31 cellular contexts compared by ENCODE assay signal in the genomic region with DNA sequence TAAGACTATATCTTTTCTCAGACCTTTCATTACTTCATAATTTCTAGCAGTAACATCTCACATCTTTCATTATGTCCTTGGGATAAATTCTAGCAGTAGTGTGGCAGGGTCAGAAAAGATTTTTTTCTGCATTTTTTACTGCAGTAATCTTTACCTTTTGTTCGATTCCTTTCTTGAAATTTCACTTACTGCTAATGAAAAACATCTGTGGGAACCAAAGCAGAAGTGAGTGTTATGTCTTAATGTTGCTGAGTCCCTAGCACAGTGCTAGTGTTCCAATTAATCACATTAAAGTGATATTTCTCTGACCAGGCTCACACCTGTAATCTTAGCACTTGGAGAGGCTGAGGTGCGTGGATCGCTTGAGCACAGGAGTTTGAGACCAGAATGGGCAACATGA.
"Had no signal": no experiment of that assay in that cellular context is flagged by ENCODE, and none has a peak within 500 bp of the region (broad histone marks: within the 10 kb centered on the region; RNA-seq: fewer than 3 reads in every experiment).

No MANE protein-coding gene starts in this region.

- H3K4me3 ChIP-seq: adrenal gland, body of pancreas, coronary artery, dorsolateral prefrontal cortex, gastroesophageal sphincter, heart right ventricle, hepatocyte had no signal

- H3K27ac Mint-ChIP-seq: activated CD4-positive, alpha-beta memory T cell treated with anti-CD3 and anti-CD28 coated beads for 36 hours; activated CD4-positive, alpha-beta T cell treated with anti-CD3 and anti-CD28 coated beads for 36 hours; activated CD4-positive, alpha-beta T cell treated with anti-CD3 and anti-CD28 coated beads, Interleukin-2, amount 10 ng/mL, durations not matched to agents 24 days and 14 days; activated naive CD8-positive, alpha-beta T cell; activated T-cell treated with anti-CD3 and anti-CD28 coated beads, Interleukin-2, amount 50 U/mL, for 24 hours; activated T-cell treated with anti-CD3 and anti-CD28 coated beads, Interleukin-2, amount 50 U/mL, for 72 hours; dendritic cell treated with granulocyte-macrophage colony-stimulating factor and Interleukin-4, amounts not matched to agents 40 ng/mL and 50 ng/mL, for 4 days; endodermal cell; T-helper 17 cell; T-helper 2 cell treated with Interferon-gamma antibody and Interleukin-4, amounts not matched to agents 5 μg/mL and 100 μg/mL, for 36 hours had no signal

- H3K9me3 ChIP-seq: adrenal gland, body of pancreas, gastroesophageal sphincter, heart right ventricle had no signal

- H3K27me3 ChIP-seq: adrenal gland, body of pancreas, dorsolateral prefrontal cortex, gastroesophageal sphincter, heart right ventricle, hepatocyte had no signal

- H3K36me3 ChIP-seq: adrenal gland, gastroesophageal sphincter, heart right ventricle, WERI-Rb-1 had no signal

- DNase-seq: activated CD4-positive, alpha-beta memory T cell treated with anti-CD3 and anti-CD28 coated beads for 36 hours; activated CD4-positive, alpha-beta T cell treated with anti-CD3 and anti-CD28 coated beads for 36 hours; activated CD4-positive, alpha-beta T cell treated with anti-CD3 and anti-CD28 coated beads, Interleukin-2, amount 10 ng/mL, durations not matched to agents 24 days and 14 days; activated CD4-positive, CD25-positive, alpha-beta regulatory T cell; activated CD4-positive, CD25-positive, alpha-beta regulatory T cell treated with anti-CD3 and anti-CD28 coated beads, Interleukin-2, amount 50 U/mL, for 72 hours; activated CD8-positive, alpha-beta memory T cell treated with anti-CD3 and anti-CD28 coated beads, Interleukin-2, amount 50 U/mL, for 48 hours; activated gamma-delta T cell; activated naive CD4-positive, alpha-beta T cell; activated naive CD4-positive, alpha-beta T cell treated with anti-CD3 and anti-CD28 coated beads, Interleukin-2, amount 50 U/mL, for 16 hours; activated T-cell treated with anti-CD3 and anti-CD28 coated beads for 4 hours; activated T-cell treated with anti-CD3 and anti-CD28 coated beads, Interleukin-2, amount 50 U/mL, for 24 hours; activated T-cell treated with anti-CD3 and anti-CD28 coated beads, Interleukin-2, amount 50 U/mL, for 72 hours; adrenal gland; aorta; dorsolateral prefrontal cortex; effector memory CD4-positive, alpha-beta T cell; endodermal cell; foreskin melanocyte; heart right ventricle; T-helper 1 cell; T-helper 17 cell; T1000; WERI-Rb-1 had no signal

- H3K27ac ChIP-seq: adrenal gland, body of pancreas, coronary artery, dorsolateral prefrontal cortex, gastroesophageal sphincter, heart right ventricle, hepatocyte, WERI-Rb-1 had no signal

- H3K4me1 Mint-ChIP-seq: activated CD4-positive, alpha-beta T cell treated with anti-CD3 and anti-CD28 coated beads for 36 hours; activated CD4-positive, alpha-beta T cell treated with anti-CD3 and anti-CD28 coated beads, Interleukin-2, amount 10 ng/mL, durations not matched to agents 24 days and 14 days; central memory CD8-positive, alpha-beta T cell; T-helper 17 cell had no signal

- H3K9me3 Mint-ChIP-seq: activated CD4-positive, alpha-beta memory T cell treated with anti-CD3 and anti-CD28 coated beads for 36 hours; activated CD4-positive, alpha-beta T cell treated with anti-CD3 and anti-CD28 coated beads, Interleukin-2, amount 10 ng/mL, durations not matched to agents 24 days and 14 days; activated T-cell treated with anti-CD3 and anti-CD28 coated beads, Interleukin-2, amount 50 U/mL, for 24 hours; activated T-cell treated with anti-CD3 and anti-CD28 coated beads, Interleukin-2, amount 50 U/mL, for 72 hours; central memory CD8-positive, alpha-beta T cell; dendritic cell treated with granulocyte-macrophage colony-stimulating factor and Interleukin-4, amounts not matched to agents 40 ng/mL and 50 ng/mL, for 4 days; T-helper 2 cell treated with Interferon-gamma antibody and Interleukin-4, amounts not matched to agents 5 μg/mL and 100 μg/mL, for 36 hours had no signal

- H3K36me3 Mint-ChIP-seq: activated CD4-positive, alpha-beta memory T cell treated with anti-CD3 and anti-CD28 coated beads for 36 hours; activated naive CD8-positive, alpha-beta T cell had no signal

- H3K4me3 Mint-ChIP-seq: activated CD4-positive, alpha-beta memory T cell treated with anti-CD3 and anti-CD28 coated beads for 36 hours; activated CD4-positive, alpha-beta T cell treated with anti-CD3 and anti-CD28 coated beads for 36 hours; activated CD4-positive, alpha-beta T cell treated with anti-CD3 and anti-CD28 coated beads, Interleukin-2, amount 10 ng/mL, durations not matched to agents 24 days and 14 days; activated naive CD8-positive, alpha-beta T cell; activated T-cell treated with anti-CD3 and anti-CD28 coated beads, Interleukin-2, amount 50 U/mL, for 24 hours; activated T-cell treated with anti-CD3 and anti-CD28 coated beads, Interleukin-2, amount 50 U/mL, for 72 hours; central memory CD8-positive, alpha-beta T cell; dendritic cell treated with granulocyte-macrophage colony-stimulating factor and Interleukin-4, amounts not matched to agents 40 ng/mL and 50 ng/mL, for 4 days; endodermal cell; T-helper 17 cell; T-helper 2 cell treated with Interferon-gamma antibody and Interleukin-4, amounts not matched to agents 5 μg/mL and 100 μg/mL, for 36 hours had no signal

- H3K4me1 ChIP-seq: adrenal gland, body of pancreas, gastroesophageal sphincter, heart right ventricle had no signal
